In the genomic region with DNA sequence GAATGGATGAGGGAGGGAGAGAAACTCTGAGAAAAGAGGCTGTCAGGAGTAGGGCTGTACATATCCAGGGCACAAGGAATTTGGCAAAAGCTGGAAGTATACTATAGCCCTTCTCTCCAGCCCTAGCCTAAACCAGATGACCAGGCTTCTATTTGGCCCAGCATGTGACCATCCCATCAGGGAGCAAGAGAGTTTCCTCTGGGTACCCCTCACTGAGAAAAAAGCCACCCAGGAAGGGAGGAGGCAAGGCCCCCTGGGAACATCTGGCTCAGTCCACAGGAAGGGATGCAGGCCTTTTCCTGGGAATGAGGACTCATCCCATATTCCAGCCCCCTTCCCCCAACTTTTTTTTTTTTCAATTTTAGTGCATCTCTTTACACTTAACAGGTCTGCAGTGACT, we compare ENCODE assay signal across 16 cellular contexts. TPM values are rescaled to one million over a fixed set of nuclear protein-coding genes. Genes with fewer than 3 reads are reported as not detected.
DNase-seq lines count a peak whose midpoint lies in the region; ATAC-seq, FAIRE-seq and TF ChIP-seq lines count a peak whose summit lies in the region.
"Had no signal": no experiment of that assay in that cellular context is flagged by ENCODE, and none has a peak within 500 bp of the region (broad histone marks: within the 10 kb centered on the region; RNA-seq: fewer than 3 reads in every experiment).

No MANE protein-coding gene starts in this region.

- intact Hi-C loops in cardiac septum (cut with DNase I) (no loop called here), Right ventricle myocardium inferior (cut with DNase I) (no loop called here)

- no peak overlapping the region for H3K4me3 Mint-ChIP-seq in activated CD8-positive, alpha-beta T cell treated with anti-CD3 and anti-CD28 coated beads, Interleukin-2, amount 10 ng/mL, durations not matched to agents 7 days and 5 days
- no peak overlapping the region for H3K4me3 Mint-ChIP-seq in naive B cell

- peak overlapping the region; percentile 53 for H3K27ac ChIP-seq in AG04450 (ENCODE audit: low read depth, low read length)
- H3K27ac ChIP-seq: brain microvascular endothelial cell, C4-2B had no signal

- peaks cover 94% of the 10 kb centered on the region for H3K36me3 Mint-ChIP-seq in activated CD8-positive, alpha-beta T cell treated with anti-CD3 and anti-CD28 coated beads, Interleukin-2, amount 10 ng/mL, durations not matched to agents 7 days and 5 days (ENCODE audit: low read depth)
- H3K36me3 Mint-ChIP-seq in naive B cell, result peaks cover 16 to 18% of the 10 kb centered on the region in 2 donors

- peaks cover 95% of the 10 kb centered on the region for H3K4me1 Mint-ChIP-seq in activated CD8-positive, alpha-beta T cell treated with anti-CD3 and anti-CD28 coated beads, Interleukin-2, amount 10 ng/mL, durations not matched to agents 7 days and 5 days (ENCODE audit: low read depth)
- H3K4me1 Mint-ChIP-seq in naive B cell, result peaks cover 74 to 100% (median 90%) of the 10 kb centered on the region in 3 donors

- no peaks in the 10 kb centered on the region for H3K27me3 Mint-ChIP-seq in activated CD8-positive, alpha-beta T cell treated with anti-CD3 and anti-CD28 coated beads, Interleukin-2, amount 10 ng/mL, durations not matched to agents 7 days and 5 days (ENCODE audit: low read depth)
- H3K27me3 Mint-ChIP-seq in naive B cell, result no peaks in the 10 kb centered on the region

- no peaks in the 10 kb centered on the region for H3K9me3 ChIP-seq in AG04450 (ENCODE audit: control insufficient read depth, insufficient read depth, low read length)
- H3K9me3 ChIP-seq: gastroesophageal sphincter had no signal

- ATAC-seq in activated CD8-positive, alpha-beta T cell treated with anti-CD3 and anti-CD28 coated beads, Interleukin-2, amount 10 ng/mL, durations not matched to agents 7 days and 5 days, result no peak
- ATAC-seq in naive B cell (ENCODE audit: low read depth in 2 of 2), result no peak
- ATAC-seq in HG02884 (IDR thresholded peaks at IDR 0.05; ENCODE audit: unreplicated experiment), result no peak
- no peak for ATAC-seq in Right ventricle myocardium inferior
- ATAC-seq: gastroesophageal sphincter had no signal

- CTCF ChIA-PET in AG04450 (lab: Charles Lee), result interaction anchor here (1.1 kb wide), 1 partner anchor 221 kb away, joined by 4 read pairs; no protein-coding TSS in a partner anchor
- CTCF ChIA-PET in activated CD8-positive, alpha-beta T cell treated with anti-CD3 and anti-CD28 coated beads, Interleukin-2, amount 10 ng/mL, durations not matched to agents 7 days and 5 days (lab: Charles Lee), result interaction anchor here (0.6 to 9.6 kb wide), 9 partner anchors 8 to 258 kb away, joined by 3 to 218 read pairs (median 5); no protein-coding TSS in a partner anchor

- peak overlapping the region; percentile 91 for H3K27ac Mint-ChIP-seq in activated CD8-positive, alpha-beta T cell treated with anti-CD3 and anti-CD28 coated beads, Interleukin-2, amount 10 ng/mL, durations not matched to agents 7 days and 5 days
- peak overlapping the region in 4 of 6 donors; percentile 52 to 97 (median 82) for H3K27ac Mint-ChIP-seq in naive B cell

- TF ChIP-seq CTCF in AG04450 (IDR thresholded peaks at IDR 0.05; ENCODE audit: low read depth, low read length), result no peak

- no peak for FAIRE-seq in GM12891 (lab: Jason Lieb, UNC)

- no peaks in the 10 kb centered on the region for H3K27me3 ChIP-seq in AG04450 (ENCODE audit: control insufficient read depth, insufficient read depth, low read length)
- H3K27me3 ChIP-seq: brain microvascular endothelial cell, gastroesophageal sphincter had no signal

- H3K4me3 ChIP-seq in AG04450 (ENCODE audit: low read depth, low read length), result no peak overlapping the region; the same call in 1 of the 2 replicates
- H3K4me3 ChIP-seq: gastroesophageal sphincter had no signal

- TF ChIP-seq POLR2A in GM12891 (IDR thresholded peaks at IDR 0.05; ENCODE audit: low read depth, low read length), result no peak

- DNase-seq in AG04450 (ENCODE audit: low read depth, low spot score), result no peak
- no peak for DNase-seq in GM12891 (ENCODE audit: insufficient read length, low spot score)
- DNase-seq in activated CD8-positive, alpha-beta T cell treated with anti-CD3 and anti-CD28 coated beads, Interleukin-2, amount 10 ng/mL, durations not matched to agents 7 days and 5 days, result no peak
- no peak for DNase-seq in naive B cell
- DNase-seq in AG08395 (ENCODE audit: low spot score), result no peak
- DNase-seq in cardiac septum (ENCODE audit: low spot score), result no peak
- no peak for DNase-seq in Right ventricle myocardium inferior (ENCODE audit: missing footprints)
- DNase-seq: brain microvascular endothelial cell, GDM1, NCI-H1694, NCI-H526 treated with DMSO at 0.1 percent for 48 hours, posterior cingulate gyrus, SHP77 had no signal

- peaks cover 8% of the 10 kb centered on the region for H3K9me3 Mint-ChIP-seq in activated CD8-positive, alpha-beta T cell treated with anti-CD3 and anti-CD28 coated beads, Interleukin-2, amount 10 ng/mL, durations not matched to agents 7 days and 5 days (ENCODE audit: insufficient read depth)
- H3K9me3 Mint-ChIP-seq in naive B cell, result peaks cover 0 to 2% (median 0%) of the 10 kb centered on the region in 7 donors

- POLR2A ChIA-PET in AG04450 (lab: Yijun Ruan, JAX), result interaction anchor here (2.1 kb wide), 1 partner anchor 170 kb away, joined by 11 read pairs; no protein-coding TSS in a partner anchor
- POLR2A ChIA-PET in activated CD8-positive, alpha-beta T cell treated with anti-CD3 and anti-CD28 coated beads, Interleukin-2, amount 10 ng/mL, durations not matched to agents 7 days and 5 days (lab: Charles Lee), result interaction anchor here (0.6 to 4.0 kb wide), 8 partner anchors 9 to 340 kb away, joined by 3 to 23 read pairs (median 9); no protein-coding TSS in a partner anchor

TF ChIP-seq in GM12891, 5 proteins besides CTCF, POLR2A, EP300 and RAD21:
- TF ChIP-seq PAX5 (IDR thresholded peaks at IDR 0.05; ENCODE audit: insufficient read depth, low read length, severe bottlenecking), result no peak
- no peak for TF ChIP-seq TAF1 (IDR thresholded peaks at IDR 0.05; ENCODE audit: low read depth, low read length)
- no peak for TF ChIP-seq POU2F2 (IDR thresholded peaks at IDR 0.05; ENCODE audit: low read depth, low read length)
- peak; percentile 48; the same call in 1 of the 2 replicates for TF ChIP-seq POLR2AphosphoS5 (IDR thresholded peaks at IDR 0.05; ENCODE audit: low read depth, low read length)

RNA-seq across cellular contexts. Expression of a gene that starts 8.3 kb away (rescaled TPM):
- 1,799 and 1,817 TPM in 2 replicates for polyA plus RNA-seq in AG04450 (2011; rRNA removed)
- polyA minus RNA-seq in AG04450 (2011; rRNA and poly(A)+ RNA removed), result 2,797 and 2,845 TPM in 2 replicates
- polyA plus RNA-seq in GM12891 (2012; ENCODE audit: low read depth, missing spikeins), result 726 TPM
- 100 to 1,000 TPM; 398 to 399 TPM for total RNA-seq in activated CD8-positive, alpha-beta T cell treated with anti-CD3 and anti-CD28 coated beads, Interleukin-2, amount 10 ng/mL, durations not matched to agents 7 days and 5 days
- polyA plus RNA-seq in naive B cell (ENCODE audit: low read depth in 6 of 6), result 100 to 1,000 TPM; 156 to 277 (median 187) TPM
- total RNA-seq in cardiac septum, result 55.6 TPM
- total RNA-seq in Right ventricle myocardium inferior, result 19.9 TPM
